9 cellular contexts compared by ENCODE assay signal in genomic region chr2:69933839-69934613, GRCh38. TPM values are rescaled to one million over a fixed set of nuclear protein-coding genes. Genes with fewer than 3 reads are reported as not detected.
A peak's percentile ranks its signal among the peaks of the same experiment; 100 is the strongest.
DNase-seq lines count a peak whose midpoint lies in the region; ATAC-seq and TF ChIP-seq lines count a peak whose summit lies in the region.
"Had no signal": no experiment of that assay in that cellular context is flagged by ENCODE, and none has a peak within 500 bp of the region (broad histone marks: within the 10 kb centered on the region; RNA-seq: fewer than 3 reads in every experiment).

No MANE protein-coding gene starts in this region.

- ATAC-seq in GM21737 (IDR thresholded peaks at IDR 0.05; ENCODE audit: unreplicated experiment): no peak

- DNase-seq in stimulated activated CD4-positive, alpha-beta T cell treated with anti-CD3 and anti-CD28 coated beads, Interleukin-4, amount 100 ng/mL, for 24 hours: peak; percentile 29
- DNase-seq in stimulated activated CD4-positive, alpha-beta T cell treated with anti-CD3 and anti-CD28 coated beads, Interleukin-12 subunit alpha, Interleukin-12 subunit beta, amount 100 ng/mL, for 4 hours: no peak
- DNase-seq in immature natural killer cell: no peak
- no peak for DNase-seq in vagina (ENCODE audit: extremely low spot score in 2 of 2)
- DNase-seq in HuH-7.5 (ENCODE audit: low spot score): no peak
- no peak for DNase-seq in NCI-H2171 treated with DMSO at 0.1 percent for 48 hours (lab: John Stamatoyannopoulos, UW)
- DNase-seq: RPMI8226 had no signal

- H3K4me3 ChIP-seq in vagina: no peak overlapping the region

- intact Hi-C loops in vagina (cut with DNase I): no loop called here

- no peak for TF ChIP-seq CTCF in vagina (IDR thresholded peaks at IDR 0.05)

- H3K9me3 Mint-ChIP-seq in activated naive CD8-positive, alpha-beta T cell (ENCODE audit: low read depth): no peaks in the 10 kb centered on the region
- no peaks in the 10 kb centered on the region for H3K9me3 Mint-ChIP-seq in immature natural killer cell

- no peak overlapping the region for H3K4me3 Mint-ChIP-seq in activated naive CD8-positive, alpha-beta T cell
- no peak overlapping the region for H3K4me3 Mint-ChIP-seq in immature natural killer cell

- H3K4me1 ChIP-seq in vagina: no peaks in the 10 kb centered on the region

- H3K27ac Mint-ChIP-seq in activated naive CD8-positive, alpha-beta T cell: peak overlapping the region; percentile 28
- H3K27ac Mint-ChIP-seq in immature natural killer cell: peak overlapping the region in 4 of 6 donors; percentile 41 to 65 (median 48)

- no peaks in the 10 kb centered on the region for H3K27me3 ChIP-seq in vagina

- peak overlapping the region; percentile 23 for H3K27ac ChIP-seq in vagina

- peaks cover 17% of the 10 kb centered on the region for H3K36me3 Mint-ChIP-seq in activated naive CD8-positive, alpha-beta T cell
- peaks cover 28 to 47% (median 30%) of the 10 kb centered on the region in 3 donors for H3K36me3 Mint-ChIP-seq in immature natural killer cell

- peaks cover 0 to 39% of the 10 kb centered on the region in 2 donors for H3K36me3 ChIP-seq in vagina

- no peaks in the 10 kb centered on the region for H3K27me3 Mint-ChIP-seq in activated naive CD8-positive, alpha-beta T cell
- H3K27me3 Mint-ChIP-seq in immature natural killer cell (ENCODE audit: low read depth in 3 of 3): peaks cover 1 to 5% (median 2%) of the 10 kb centered on the region in 3 donors

- TF ChIP-seq POLR2A in vagina (IDR thresholded peaks at IDR 0.05): no peak

- H3K4me1 Mint-ChIP-seq in activated naive CD8-positive, alpha-beta T cell (ENCODE audit: low read depth): peaks cover 32% of the 10 kb centered on the region
- peaks cover 32 to 56% of the 10 kb centered on the region in 2 donors for H3K4me1 Mint-ChIP-seq in immature natural killer cell

- H3K9me3 ChIP-seq in vagina: no peaks in the 10 kb centered on the region

RNA-seq across cellular contexts. Expression of gene MXD1, which starts 19.1 kb away (rescaled TPM):
- 10 to 100 TPM; 10.6 to 22.9 (median 18.6) TPM for polyA plus RNA-seq in immature natural killer cell
- 55.2 TPM for total RNA-seq in vagina

RNA-seq across cellular contexts. Expression of gene ASPRV1, which starts 27.4 kb away (rescaled TPM):
- polyA plus RNA-seq in immature natural killer cell: 1 to 10 TPM in 1 of 3 donors, under 1 TPM in 2; 0.09 to 1.8 (median 0.29) TPM
- 0.49 TPM for total RNA-seq in vagina

RNA-seq across cellular contexts. Expression of gene SNRNP27, which starts 40.3 kb away (rescaled TPM):
- polyA plus RNA-seq in immature natural killer cell: 10 to 100 TPM; 65.4 to 79.7 (median 78.8) TPM
- total RNA-seq in vagina: 62.9 TPM
